Comparison of ENCODE assay signal across 8 cellular contexts in the genomic region with DNA sequence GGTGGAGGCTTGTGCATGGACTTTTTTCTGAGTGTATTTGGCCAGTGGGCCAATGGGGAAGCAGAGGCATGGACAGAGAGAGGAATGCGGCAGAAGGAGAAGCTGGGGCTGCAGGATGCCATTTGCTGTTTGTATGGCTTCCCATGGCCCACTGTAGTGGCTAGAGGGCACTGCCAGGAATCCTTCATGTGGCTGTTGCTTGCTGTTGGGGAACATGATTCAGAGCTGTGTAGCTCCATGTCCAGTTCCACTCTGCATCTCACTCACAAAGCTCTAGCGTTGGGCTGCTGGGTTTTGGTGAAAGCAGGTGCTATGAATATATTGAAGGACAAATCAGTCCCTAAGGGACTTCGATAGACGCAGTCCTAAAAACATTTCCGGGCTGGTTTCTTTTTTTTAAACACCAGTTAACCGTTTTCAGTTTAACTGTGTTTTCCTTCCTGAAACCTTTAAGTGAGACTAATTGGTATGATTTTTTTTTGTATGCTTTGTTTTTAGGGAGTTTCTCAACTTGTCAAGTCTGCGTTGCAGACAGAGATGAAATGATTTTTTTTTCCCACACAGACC. TPM values are rescaled to one million over a fixed set of nuclear protein-coding genes. Genes with fewer than 3 reads are reported as not detected.
DNase-seq lines count a peak whose midpoint lies in the region; ATAC-seq and TF ChIP-seq lines count a peak whose summit lies in the region.

No MANE protein-coding gene starts in this region.

- H3K9me3 Mint-ChIP-seq in MCF 10A (ENCODE audit: unreplicated experiment): no peaks in the 10 kb centered on the region

- 0 out of 2 replicates have a peak, but pooled peaks cover 3% of the 10 kb centered on the region for H3K79me2 ChIP-seq in PC-9 (ENCODE audit: low read depth)

- peak; percentile 80 for DNase-seq in A673 (ENCODE audit: low spot score)
- DNase-seq in MCF 10A (ENCODE audit: unreplicated experiment): no peak
- no peak for DNase-seq in prostate gland (ENCODE audit: low spot score)
- DNase-seq in NCI-H774 (lab: John Stamatoyannopoulos, UW): no peak
- DNase-seq in PC-9: no peak
- no peak for DNase-seq in T-helper 9 cell

- H3K27ac ChIP-seq in A673 (ENCODE audit: low read depth, low read length, poor library complexity, severe bottlenecking): peak overlapping the region; percentile 60
- H3K27ac ChIP-seq in prostate gland: peak overlapping the region; percentile 14 to 16
- no peak overlapping the region for H3K27ac ChIP-seq in PC-9

- intact Hi-C loops in A673 (cut with micrococcal nuclease; ENCODE audit: unreplicated experiment): loop anchor here (2.0 kb wide), 2 partner anchors 70 to 80 kb away; a partner anchor contains a TSS
- intact Hi-C loops in MCF 10A (cut with micrococcal nuclease): no loop called here
- intact Hi-C loops in prostate gland (cut with DNase I): no loop called here
- intact Hi-C loops in PC-9 (cut with micrococcal nuclease; ENCODE audit: unreplicated experiment): no loop called here

- peak; percentile 60 for TF ChIP-seq POLR2A in GM19099 (IDR thresholded peaks at IDR 0.05; ENCODE audit: extremely low read depth, insufficient read length, low read depth)
- no peak for TF ChIP-seq POLR2A in prostate gland (IDR thresholded peaks at IDR 0.05)

- H3K36me3 Mint-ChIP-seq in MCF 10A (ENCODE audit: insufficient read depth, unreplicated experiment): no peaks in the 10 kb centered on the region

- no peaks in the 10 kb centered on the region for H4K20me1 ChIP-seq in PC-9 (ENCODE audit: insufficient read depth)

- H3K27me3 ChIP-seq in A673 (replicated peaks; ENCODE audit: insufficient read depth, low read depth, low read length, poor library complexity): no peaks in the 10 kb centered on the region
- H3K27me3 ChIP-seq in prostate gland (replicated peaks; ENCODE audit: insufficient read depth): no peaks in the 10 kb centered on the region
- no peaks in the 10 kb centered on the region for H3K27me3 ChIP-seq in PC-9 (ENCODE audit: insufficient read depth, low read depth)

- H3K9me3 ChIP-seq in A673 (ENCODE audit: low read depth, low read length, poor library complexity, severe bottlenecking): no peaks in the 10 kb centered on the region
- H3K9me3 ChIP-seq in prostate gland: no peaks in the 10 kb centered on the region
- no peaks in the 10 kb centered on the region for H3K9me3 ChIP-seq in PC-9 (ENCODE audit: insufficient read depth, low read depth)

- no peaks in the 10 kb centered on the region for H3K9me2 ChIP-seq in PC-9 (ENCODE audit: insufficient read depth)

- no peak overlapping the region for H3K4me3 ChIP-seq in A673 (ENCODE audit: low read depth, low read length, poor library complexity, severe bottlenecking)
- no peak overlapping the region for H3K4me3 ChIP-seq in prostate gland
- no peak overlapping the region for H3K4me3 ChIP-seq in PC-9

- H3K4me3 Mint-ChIP-seq in MCF 10A (ENCODE audit: unreplicated experiment): no peak overlapping the region

- BruUV-seq in A673 (replicated peaks; lab: Mats Ljungman, UMichigan) (no TSS peak), MCF 10A (replicated peaks; lab: Mats Ljungman, UMichigan) (no TSS peak), PC-9 (replicated peaks; lab: Mats Ljungman, UMichigan) (no TSS peak)

- no peaks in the 10 kb centered on the region for H3K36me3 ChIP-seq in A673 (ENCODE audit: insufficient read depth, low read length, poor library complexity, severe bottlenecking)
- H3K36me3 ChIP-seq in prostate gland: no peaks in the 10 kb centered on the region
- H3K36me3 ChIP-seq in PC-9 (ENCODE audit: low read depth): no peaks in the 10 kb centered on the region

- peaks cover 40% of the 10 kb centered on the region for H3K4me1 Mint-ChIP-seq in MCF 10A (ENCODE audit: insufficient read depth, unreplicated experiment)

- POLR2A ChIA-PET in A673 (lab: Charles Lee; ENCODE audit: low non-redundant PET): interaction anchor here (0.7 kb wide), 1 partner anchor 148 kb away, joined by 3 read pairs; no protein-coding TSS in a partner anchor
- POLR2A ChIA-PET in MCF 10A (lab: Yijun Ruan, JAX): interaction anchor here (0.7 to 1.4 kb wide), 9 partner anchors 10 to 77 kb away, joined by 3 to 7 read pairs (median 4); a partner anchor contains a TSS
- POLR2A ChIA-PET in PC-9 (lab: Charles Lee; ENCODE audit: unreplicated experiment): no interaction called here

- H3F3A ChIP-seq in PC-9 (ENCODE audit: insufficient read depth, low read depth): peaks cover 19% of the 10 kb centered on the region

- 40% methylated on average over 7 of the region's 7 CpGs for WGBS in prostate gland

- no peak for TF ChIP-seq CTCF in A673 (conservative IDR thresholded peaks at IDR 0.05; ENCODE audit: low read depth, low read length)
- no peak for TF ChIP-seq CTCF in MCF 10A (IDR thresholded peaks at IDR 0.05; ENCODE audit: unreplicated experiment)
- TF ChIP-seq CTCF in prostate gland (IDR thresholded peaks at IDR 0.05): no peak
- TF ChIP-seq CTCF in PC-9 (conservative IDR thresholded peaks at IDR 0.05): no peak

- H2AFZ ChIP-seq in PC-9: no peak overlapping the region

- H3K4me2 ChIP-seq in PC-9: no peak overlapping the region

- H3K4me1 ChIP-seq in A673 (ENCODE audit: insufficient read depth, low read length, poor library complexity, severe bottlenecking) (peaks cover 38% of the 10 kb centered on the region), prostate gland (replicated peaks) (peaks cover 9% of the 10 kb centered on the region), PC-9 (replicated peaks; ENCODE audit: insufficient read depth) (peaks cover 74% of the 10 kb centered on the region)

- peak; percentile 46 for ATAC-seq in HG03571 (IDR thresholded peaks at IDR 0.05; ENCODE audit: unreplicated experiment)

- H3K27me3 Mint-ChIP-seq in MCF 10A (ENCODE audit: insufficient read depth, unreplicated experiment): no peaks in the 10 kb centered on the region

- H3K27ac Mint-ChIP-seq in MCF 10A (ENCODE audit: low read depth, unreplicated experiment): peak overlapping the region; percentile 17

- CTCF ChIA-PET in A673 (lab: Charles Lee) (interaction anchor here (1.0 to 1.2 kb wide), 3 partner anchors 43 to 79 kb away, joined by 3 to 5 read pairs (median 3); a partner anchor contains a TSS), MCF 10A (lab: Yijun Ruan, JAX) (interaction anchor here (0.6 to 1.7 kb wide), 30 partner anchors 10 to 1564 kb away, joined by 3 to 23 read pairs (median 4); a partner anchor contains a TSS), PC-9 (lab: Charles Lee) (interaction anchor here (0.5 to 0.6 kb wide), 2 partner anchors 43 to 610 kb away, joined by 3 to 4 read pairs; no protein-coding TSS in a partner anchor)

RNA-seq across cellular contexts. Expression of a gene that starts 51.3 kb away (rescaled TPM):
- 3.0 and 3.8 TPM in 2 replicates for total RNA-seq in A673 (2021)
- total RNA-seq in MCF 10A (2022): 122 and 167 TPM in 2 replicates
- 10 to 100 TPM; 26.2 to 37.5 TPM for total RNA-seq in prostate gland
- total RNA-seq in PC-9 (2021): 13.5 and 15.2 TPM in 2 replicates
